Comparison of ENCODE assay signal across 13 cellular contexts in the genomic region with DNA sequence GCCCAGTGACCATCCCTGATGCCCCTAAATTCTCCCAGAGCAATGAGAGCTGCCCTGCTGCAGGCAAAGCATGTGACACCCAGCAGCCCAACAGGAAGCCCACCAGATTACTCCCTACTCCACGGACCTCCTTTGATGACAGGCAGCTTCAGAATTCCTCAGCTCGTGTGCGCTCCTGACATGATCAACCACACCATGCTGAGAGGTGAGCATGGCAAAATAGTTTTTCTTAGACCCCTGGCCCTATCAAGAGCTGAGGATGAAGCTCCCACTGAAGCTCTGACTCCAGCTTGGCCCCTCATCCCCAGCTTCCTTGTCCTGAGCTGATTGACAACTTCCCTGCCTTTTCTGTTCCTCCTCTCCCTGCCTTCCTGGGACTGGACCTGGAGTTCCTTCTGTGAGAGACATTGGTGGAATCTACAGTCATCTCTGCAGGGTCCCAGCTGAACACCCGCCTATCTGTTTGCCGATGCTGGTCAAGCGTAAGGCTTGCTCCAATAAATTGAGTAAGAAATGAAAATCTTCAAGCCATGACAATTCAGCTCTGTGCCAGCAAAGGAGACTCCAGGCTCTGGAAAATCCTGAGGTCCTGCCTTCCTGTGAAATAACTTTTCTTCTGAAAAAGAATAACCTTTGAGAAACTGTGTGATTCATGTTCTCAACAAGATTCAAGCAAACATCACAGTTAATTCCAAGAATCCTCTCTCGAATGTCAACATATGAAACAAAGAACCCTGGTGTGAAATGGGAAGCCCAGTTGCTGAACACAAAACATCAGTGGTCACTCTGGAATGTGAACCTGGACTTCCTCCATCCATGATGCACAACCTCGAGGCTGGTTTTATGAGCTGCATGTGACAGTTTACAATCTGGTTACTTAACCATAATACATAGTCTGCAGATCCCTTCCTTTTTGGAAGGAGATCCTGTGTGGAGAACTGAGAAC.
A peak's percentile ranks its signal among the peaks of the same experiment; 100 is the strongest.
DNase-seq lines count a peak whose midpoint lies in the region; ATAC-seq and TF ChIP-seq lines count a peak whose summit lies in the region.
"Had no signal": no experiment of that assay in that cellular context is flagged by ENCODE, and none has a peak within 500 bp of the region (broad histone marks: within the 10 kb centered on the region; RNA-seq: fewer than 3 reads in every experiment).

No MANE protein-coding gene starts in this region.

- ATAC-seq in HG02678 (IDR thresholded peaks at IDR 0.05; ENCODE audit: unreplicated experiment) (no peak), HG02973 (IDR thresholded peaks at IDR 0.05; ENCODE audit: unreplicated experiment) (no peak)

- H2BK5ac ChIP-seq in mesenchymal stem cell (ENCODE audit: low read depth, low read length, poor library complexity, severe bottlenecking), result peak overlapping the region; percentile 99

- H3K4me3 Mint-ChIP-seq in chondrocyte (ENCODE audit: unreplicated experiment), result no peak overlapping the region
- H3K4me3 Mint-ChIP-seq: CD4-positive, CD25-positive, alpha-beta regulatory T cell; memory B cell had no signal

- DNase-seq in AG08395 (ENCODE audit: low spot score) (peak; percentile 92), LoVo (ENCODE audit: low spot score) (peak; percentile 86), chondrocyte (ENCODE audit: low spot score) (no peak), mesenchymal stem cell (peak; percentile 90), Karpas-422 (no peak)
- DNase-seq in activated T-cell treated with anti-CD3 and anti-CD28 coated beads, Interleukin-2, amount 50 U/mL, for 48 hours, result no peak
- DNase-seq: activated CD4-positive, alpha-beta T cell treated with anti-CD3 and anti-CD28 coated beads, Interleukin-2, amount 50 U/mL, for 48 hours; CD4-positive, CD25-positive, alpha-beta regulatory T cell; dorsolateral prefrontal cortex; stimulated activated CD4-positive, alpha-beta T cell treated with anti-CD3 and anti-CD28 coated beads, Interleukin-4, amount 100 ng/mL, for 1 hour had no signal

- H3K4me3 ChIP-seq in mesenchymal stem cell (ENCODE audit: insufficient read depth in 1 of 2, low read depth in 1 of 2, low read length in 2 of 2) (peak overlapping the region in 1 of 2 experiments; percentile 8), Karpas-422 (ENCODE audit: low read length) (no peak overlapping the region)
- H3K4me3 ChIP-seq: dorsolateral prefrontal cortex had no signal

- H2BK120ac ChIP-seq in mesenchymal stem cell (ENCODE audit: low read depth, low read length), result peak overlapping the region; percentile 21

- peak overlapping the region in 1 of 2 experiments; percentile 85 for H2BK12ac ChIP-seq in mesenchymal stem cell (ENCODE audit: low read length in 2 of 2)

- H3K27me3 ChIP-seq in mesenchymal stem cell (ENCODE audit: control insufficient read depth in 1 of 2, insufficient read depth in 1 of 2, low read length in 2 of 2), result no peaks in the 10 kb centered on the region
- H3K27me3 ChIP-seq in Karpas-422 (ENCODE audit: low read length), result no peaks in the 10 kb centered on the region

- H3K4me1 ChIP-seq in mesenchymal stem cell (ENCODE audit: control insufficient read depth, insufficient read depth, low read depth, low read length) (peaks cover 22% of the 10 kb centered on the region), Karpas-422 (ENCODE audit: low read length) (no peaks in the 10 kb centered on the region)

- H3K9me3 ChIP-seq in mesenchymal stem cell (ENCODE audit: control insufficient read depth, low read length) (no peaks in the 10 kb centered on the region), Karpas-422 (ENCODE audit: low read length) (no peaks in the 10 kb centered on the region)

- H2AFZ ChIP-seq in mesenchymal stem cell (ENCODE audit: low read depth, low read length) (peak overlapping the region; percentile 18), Karpas-422 (ENCODE audit: low read length) (no peak overlapping the region)

- H3K4me2 ChIP-seq in mesenchymal stem cell (ENCODE audit: low read length, poor library complexity, severe bottlenecking), result no peak overlapping the region
- H3K4me2 ChIP-seq in Karpas-422 (ENCODE audit: low read depth, low read length, poor library complexity, severe bottlenecking), result no peak overlapping the region

- no peaks in the 10 kb centered on the region for H3K27me3 Mint-ChIP-seq in chondrocyte (ENCODE audit: low read depth)
- H3K27me3 Mint-ChIP-seq: CD4-positive, CD25-positive, alpha-beta regulatory T cell had no signal

- peak overlapping the region; percentile 51 to 64 for H3K4ac ChIP-seq in mesenchymal stem cell (ENCODE audit: low read depth in 1 of 2, low read length in 2 of 2)

- H3K9me3 Mint-ChIP-seq in chondrocyte (ENCODE audit: low read depth), result no peaks in the 10 kb centered on the region
- H3K9me3 Mint-ChIP-seq: CD4-positive, CD25-positive, alpha-beta regulatory T cell; memory B cell had no signal

- H3K27ac ChIP-seq in mesenchymal stem cell (ENCODE audit: low read length, poor library complexity, severe bottlenecking) (peak overlapping the region; percentile 100), Karpas-422 (ENCODE audit: low read length) (no peak overlapping the region)
- H3K27ac ChIP-seq: dorsolateral prefrontal cortex had no signal

- H3K27ac Mint-ChIP-seq in chondrocyte (ENCODE audit: unreplicated experiment), result peak overlapping the region; percentile 95
- H3K27ac Mint-ChIP-seq: CD4-positive, CD25-positive, alpha-beta regulatory T cell; memory B cell had no signal

- H3K36me3 ChIP-seq in mesenchymal stem cell (ENCODE audit: control insufficient read depth in 1 of 2, insufficient read depth in 2 of 2, low read depth in 1 of 2, low read length in 2 of 2), result peaks cover 0 to 9% of the 10 kb centered on the region in 2 experiments
- no peaks in the 10 kb centered on the region for H3K36me3 ChIP-seq in Karpas-422 (ENCODE audit: insufficient read depth, low read length)

- no peaks in the 10 kb centered on the region for H3K36me3 Mint-ChIP-seq in chondrocyte (ENCODE audit: low read depth)
- H3K36me3 Mint-ChIP-seq: memory B cell had no signal

- H2AK5ac ChIP-seq in mesenchymal stem cell (ENCODE audit: low read length, severe bottlenecking), result peak overlapping the region; percentile 85

- peak overlapping the region; percentile 69 to 83 for H3K18ac ChIP-seq in mesenchymal stem cell (ENCODE audit: low read depth in 1 of 2, low read length in 2 of 2)

- no peaks in the 10 kb centered on the region for H3K79me2 ChIP-seq in Karpas-422 (ENCODE audit: low read length)

- H3K9ac ChIP-seq in mesenchymal stem cell (ENCODE audit: low read length), result peak overlapping the region; percentile 76
- no peak overlapping the region for H3K9ac ChIP-seq in Karpas-422 (ENCODE audit: low read length)

- peak overlapping the region; percentile 85 for H4K8ac ChIP-seq in mesenchymal stem cell (ENCODE audit: low read length)

- no peak overlapping the region for H4K91ac ChIP-seq in mesenchymal stem cell (ENCODE audit: low read length)

- H3K9me2 ChIP-seq in Karpas-422 (replicated peaks; ENCODE audit: insufficient read depth, low read length), result no peaks in the 10 kb centered on the region

- H2BK15ac ChIP-seq in mesenchymal stem cell (ENCODE audit: low read depth, poor library complexity, severe bottlenecking), result no peak overlapping the region

- H3K4me1 Mint-ChIP-seq in chondrocyte (ENCODE audit: low read depth), result peaks cover 47% of the 10 kb centered on the region

- H3K79me1 ChIP-seq in mesenchymal stem cell (replicated peaks; ENCODE audit: low read length, poor library complexity, severe bottlenecking), result peaks cover 20% of the 10 kb centered on the region

- no peak overlapping the region for H3K23ac ChIP-seq in mesenchymal stem cell (ENCODE audit: low read length in 2 of 2)

- no peak for TF ChIP-seq CTCF in chondrocyte (IDR thresholded peaks at IDR 0.05)

- WGBS in mesenchymal stem cell, result 61% methylated on average over 8 of the region's 8 CpGs

- H3K14ac ChIP-seq in mesenchymal stem cell (ENCODE audit: low read length in 2 of 2), result no peak overlapping the region

- H4K20me1 ChIP-seq in Karpas-422 (ENCODE audit: insufficient read depth, low read depth, low read length), result no peaks in the 10 kb centered on the region

Comparison
In these comparisons a context has a peak if more than half of its experiments do, and no peak if none do; other contexts are left out.
1. DNase-seq: peak in AG08395 (single experiment), LoVo (single experiment) and mesenchymal stem cell (single experiment); none in chondrocyte (single experiment), activated T-cell treated with anti-CD3 and anti-CD28 coated beads, Interleukin-2, amount 50 U/mL, for 48 hours (0 of 2) and Karpas-422 (single experiment).